8 cellular contexts compared by ENCODE assay signal in genomic region chr2:202376460-202377307, GRCh38. TPM values are rescaled to one million over a fixed set of nuclear protein-coding genes. Genes with fewer than 3 reads are reported as not detected.
A peak's percentile ranks its signal among the peaks of the same experiment; 100 is the strongest.
DNase-seq lines count a peak whose midpoint lies in the region; ATAC-seq, FAIRE-seq and TF ChIP-seq lines count a peak whose summit lies in the region.

No MANE protein-coding gene starts in this region.

- ATAC-seq in HG02571 (IDR thresholded peaks at IDR 0.05; ENCODE audit: unreplicated experiment), result peak; percentile 18
- ATAC-seq in stimulated activated naive CD8-positive, alpha-beta T cell treated with anti-CD3 and anti-CD28 coated beads, Interleukin-15, Interleukin-2, amounts not matched to agents 100 U/mL and 50 U/mL, for 24 hours, result peak; percentile 9

- no peak for TF ChIP-seq CTCF in endothelial cell of umbilical vein (IDR thresholded peaks at IDR 0.05; ENCODE audit: extremely low read depth in 1 of 2, insufficient read depth in 1 of 2, low read depth in 1 of 2, low read length in 2 of 2)

- DNase-seq in GM12891 (ENCODE audit: insufficient read length, low spot score) (no peak), NCI-H1930 (lab: John Stamatoyannopoulos, UW) (peak; percentile 18 to 57), endothelial cell of umbilical vein (ENCODE audit: low read depth, low spot score) (peak; percentile 59), mucosa of gallbladder (ENCODE audit: low spot score) (peak; percentile 27), cerebellar nuclear complex (lab: John Stamatoyannopoulos, UW) (no peak)
- DNase-seq in activated CD8-positive, alpha-beta memory T cell treated with anti-CD3 and anti-CD28 coated beads, Interleukin-2, amount 50 U/mL, for 48 hours, result peak; percentile 76
- DNase-seq in stimulated activated naive CD8-positive, alpha-beta T cell treated with anti-CD3 and anti-CD28 coated beads, Interleukin-15, Interleukin-2, amounts not matched to agents 100 U/mL and 50 U/mL, for 24 hours, result peak; percentile 51

- intact Hi-C loops in endothelial cell of umbilical vein (cut with micrococcal nuclease), result loop anchor here (1.0 to 5.0 kb wide), 6 partner anchors 32 to 156 kb away; no protein-coding TSS in a partner anchor

- POLR2A ChIA-PET in endothelial cell of umbilical vein (lab: Charles Lee), result interaction anchor here (0.6 kb wide), 1 partner anchor 8 kb away, joined by 3 read pairs; no protein-coding TSS in a partner anchor

- H3K9ac ChIP-seq in endothelial cell of umbilical vein (replicated peaks; ENCODE audit: extremely low read depth, insufficient read depth, low read length), result peak overlapping the region; percentile 98

- H3K4me1 ChIP-seq in endothelial cell of umbilical vein (ENCODE audit: control insufficient read depth, extremely low read depth, insufficient read depth, low read length), result peaks cover 25% of the 10 kb centered on the region

- CTCF ChIA-PET in endothelial cell of umbilical vein (lab: Charles Lee), result interaction anchor here (0.6 to 4.4 kb wide), 5 partner anchors 31 to 110 kb away, joined by 3 to 26 read pairs (median 3); no protein-coding TSS in a partner anchor

- H3K4me3 ChIP-seq in endothelial cell of umbilical vein (replicated peaks in 1 of 3; ENCODE audit: insufficient read depth in 1 of 3, low read depth in 1 of 3, low read length in 3 of 3), result peak overlapping the region; percentile 95 to 99 (median 97)

- H3K36me3 ChIP-seq in endothelial cell of umbilical vein (ENCODE audit: control insufficient read depth in 2 of 2, extremely low read depth in 1 of 2, insufficient read depth in 2 of 2, low read length in 2 of 2), result no peaks in the 10 kb centered on the region

- peaks cover 53% of the 10 kb centered on the region for H3K79me2 ChIP-seq in endothelial cell of umbilical vein (ENCODE audit: control insufficient read depth, insufficient read depth, low read length)

- no peaks in the 10 kb centered on the region for H3K9me1 ChIP-seq in endothelial cell of umbilical vein (replicated peaks; ENCODE audit: control insufficient read depth, extremely low read depth, insufficient read depth, low read length)

- TF ChIP-seq POLR2A in GM12891 (IDR thresholded peaks at IDR 0.05; ENCODE audit: low read depth, low read length) (no peak), endothelial cell of umbilical vein (IDR thresholded peaks at IDR 0.05; ENCODE audit: low read depth, low read length) (no peak)

- no peak for FAIRE-seq in GM12891 (lab: Jason Lieb, UNC)
- no peak for FAIRE-seq in endothelial cell of umbilical vein (lab: Jason Lieb, UNC)

- TSS peak; percentile 27 for BruUV-seq in endothelial cell of umbilical vein (replicated peaks; lab: Mats Ljungman, UMichigan)

- no peaks in the 10 kb centered on the region for H3K9me3 ChIP-seq in endothelial cell of umbilical vein (replicated peaks; ENCODE audit: control insufficient read depth, insufficient read depth, low read length)

- dilution Hi-C loops in endothelial cell of umbilical vein (cut with MboI; ENCODE audit: extremely low pct_ligation_motif_present, low sequenced_read_pairs), result no loop called here

- peak overlapping the region; percentile 99 for H3K27ac ChIP-seq in endothelial cell of umbilical vein (ENCODE audit: insufficient read depth, low read depth, low read length)

- peak overlapping the region; percentile 93 for H3K4me2 ChIP-seq in endothelial cell of umbilical vein (ENCODE audit: insufficient read depth, low read length)

- peaks cover 14% of the 10 kb centered on the region for H4K20me1 ChIP-seq in endothelial cell of umbilical vein (replicated peaks; ENCODE audit: control insufficient read depth, extremely low read depth, insufficient read depth, low read length)

- H3K27me3 ChIP-seq in endothelial cell of umbilical vein (ENCODE audit: control insufficient read depth in 2 of 2, insufficient read depth in 2 of 2, low read length in 2 of 2), result no peaks in the 10 kb centered on the region

- peak overlapping the region; percentile 18 for H2AFZ ChIP-seq in endothelial cell of umbilical vein (ENCODE audit: low read depth, low read length)

TF ChIP-seq in GM12891, 5 proteins besides CTCF, POLR2A, EP300 and RAD21:
- TF ChIP-seq POLR2AphosphoS5 (IDR thresholded peaks at IDR 0.05; ENCODE audit: low read depth, low read length), result no peak
- TF ChIP-seq PAX5 (IDR thresholded peaks at IDR 0.05; ENCODE audit: insufficient read depth, low read length, severe bottlenecking), result no peak
- TF ChIP-seq TAF1 (IDR thresholded peaks at IDR 0.05; ENCODE audit: low read depth, low read length), result no peak
- no peak for TF ChIP-seq SPI1 (IDR thresholded peaks at IDR 0.05; ENCODE audit: low read depth, low read length)
- TF ChIP-seq POU2F2 (IDR thresholded peaks at IDR 0.05; ENCODE audit: low read depth, low read length), result peak; percentile 45; the same call in 1 of the 2 replicates
TF ChIP-seq in GM12891: peak in this region for 1.

TF ChIP-seq in endothelial cell of umbilical vein, 7 proteins besides CTCF, POLR2A, EP300 and RAD21:
- TF ChIP-seq EZH2 (IDR thresholded peaks at IDR 0.05; ENCODE audit: borderline replicate concordance, low read depth, low read length, severe bottlenecking), result no peak
- no peak for TF ChIP-seq GATA2 (IDR thresholded peaks at IDR 0.05; ENCODE audit: insufficient read depth, insufficient read length, low read depth, low read length)
- TF ChIP-seq, protein P1, sequence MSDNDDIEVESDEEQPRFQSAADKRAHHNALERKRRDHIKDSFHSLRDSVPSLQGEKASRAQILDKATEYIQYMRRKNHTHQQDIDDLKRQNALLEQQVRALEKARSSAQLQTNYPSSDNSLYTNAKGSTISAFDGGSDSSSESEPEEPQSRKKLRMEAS (IDR thresholded peaks at IDR 0.05; ENCODE audit: insufficient read depth, insufficient read length), result no peak
- no peak for TF ChIP-seq POLR2AphosphoS5 (IDR thresholded peaks at IDR 0.05; ENCODE audit: insufficient read depth, low read depth, low read length)
- no peak for TF ChIP-seq JUN (IDR thresholded peaks at IDR 0.05; ENCODE audit: borderline replicate concordance, insufficient read depth, insufficient read length, low read depth)
- TF ChIP-seq FOS (IDR thresholded peaks at IDR 0.05; ENCODE audit: borderline replicate concordance, insufficient read depth, low read length), result no peak
- TF ChIP-seq MYC (IDR thresholded peaks at IDR 0.05; ENCODE audit: low read depth, low read length), result no peak

RNA-seq across cellular contexts. Expression of gene BMPR2, which starts 0.6 kb away (rescaled TPM):
- polyA plus RNA-seq in GM12891 (2012; ENCODE audit: low read depth, missing spikeins), result 8.1 TPM
- total RNA-seq in endothelial cell of umbilical vein (113 and 115 TPM in 2 replicates), mucosa of gallbladder (57.8 TPM)
- 31.2 and 35.8 TPM in 2 replicates for polyA plus RNA-seq in endothelial cell of umbilical vein
- 43.2 and 46.3 TPM in 2 replicates for polyA plus RNA-seq in endothelial cell of umbilical vein (2011; cell fraction: cytosol; rRNA removed)
- 39.1 and 50.3 TPM in 2 replicates for polyA plus RNA-seq in endothelial cell of umbilical vein (2011; cell fraction: nucleus; rRNA removed)
- polyA plus RNA-seq in endothelial cell of umbilical vein (2012), result 63.0 and 74.6 TPM in 2 replicates
- 239 and 247 TPM in 2 replicates for polyA minus RNA-seq in endothelial cell of umbilical vein
- polyA minus RNA-seq in endothelial cell of umbilical vein (2011; cell fraction: cytosol; rRNA and poly(A)+ RNA removed), result 11.8 TPM
- 104 and 181 TPM in 2 replicates for polyA minus RNA-seq in endothelial cell of umbilical vein (2011; cell fraction: nucleus; rRNA and poly(A)+ RNA removed)

Comparison
In these comparisons a context has a peak if more than half of its experiments do, and no peak if none do; other contexts are left out.
1. DNase-seq: peak in NCI-H1930 (2 of 2), activated CD8-positive, alpha-beta memory T cell treated with anti-CD3 and anti-CD28 coated beads, Interleukin-2, amount 50 U/mL, for 48 hours (single experiment), endothelial cell of umbilical vein (single experiment), mucosa of gallbladder (single experiment) and stimulated activated naive CD8-positive, alpha-beta T cell treated with anti-CD3 and anti-CD28 coated beads, Interleukin-15, Interleukin-2, amounts not matched to agents 100 U/mL and 50 U/mL, for 24 hours (single experiment); none in GM12891 (single experiment) and cerebellar nuclear complex (0 of 2).